ENCODE assay signal across 1 cellular context in the genomic region with DNA sequence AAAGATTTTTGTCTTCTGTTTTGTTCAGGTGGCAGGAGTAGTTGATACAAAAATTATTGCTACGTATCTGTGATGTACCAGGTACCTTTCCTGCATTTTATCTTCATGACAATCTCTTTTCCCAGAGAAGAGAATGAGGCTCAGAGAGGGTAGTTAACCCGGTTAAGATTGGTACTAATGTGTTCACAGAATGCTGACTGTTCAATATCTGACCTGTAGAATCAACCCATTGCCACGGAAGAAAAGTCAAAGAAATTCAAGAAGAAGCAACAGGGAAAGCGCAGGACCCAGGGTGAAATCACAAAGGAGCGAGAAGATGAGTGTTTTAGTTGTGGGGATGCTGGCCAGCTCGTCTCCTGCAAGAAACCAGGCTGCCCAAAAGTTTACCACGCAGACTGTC.
TF ChIP-seq lines count a peak whose summit lies in the region.

No MANE protein-coding gene starts in this region.

TF ChIP-seq in A549, 52 proteins besides CTCF, POLR2A, EP300 and RAD21:
- TF ChIP-seq CHD2 (IDR thresholded peaks at IDR 0.05; ENCODE audit: low read length, partially characterized antibody), result no peak
- no peak for TF ChIP-seq CEBPB (IDR thresholded peaks at IDR 0.05)
- no peak for TF ChIP-seq HOXB13 (CRISPR knock-in tag; IDR thresholded peaks at IDR 0.05; ENCODE audit: low read depth)
- peak; percentile 70 for TF ChIP-seq MAFK (IDR thresholded peaks at IDR 0.05; ENCODE audit: partially characterized antibody)
- TF ChIP-seq, protein P1, sequence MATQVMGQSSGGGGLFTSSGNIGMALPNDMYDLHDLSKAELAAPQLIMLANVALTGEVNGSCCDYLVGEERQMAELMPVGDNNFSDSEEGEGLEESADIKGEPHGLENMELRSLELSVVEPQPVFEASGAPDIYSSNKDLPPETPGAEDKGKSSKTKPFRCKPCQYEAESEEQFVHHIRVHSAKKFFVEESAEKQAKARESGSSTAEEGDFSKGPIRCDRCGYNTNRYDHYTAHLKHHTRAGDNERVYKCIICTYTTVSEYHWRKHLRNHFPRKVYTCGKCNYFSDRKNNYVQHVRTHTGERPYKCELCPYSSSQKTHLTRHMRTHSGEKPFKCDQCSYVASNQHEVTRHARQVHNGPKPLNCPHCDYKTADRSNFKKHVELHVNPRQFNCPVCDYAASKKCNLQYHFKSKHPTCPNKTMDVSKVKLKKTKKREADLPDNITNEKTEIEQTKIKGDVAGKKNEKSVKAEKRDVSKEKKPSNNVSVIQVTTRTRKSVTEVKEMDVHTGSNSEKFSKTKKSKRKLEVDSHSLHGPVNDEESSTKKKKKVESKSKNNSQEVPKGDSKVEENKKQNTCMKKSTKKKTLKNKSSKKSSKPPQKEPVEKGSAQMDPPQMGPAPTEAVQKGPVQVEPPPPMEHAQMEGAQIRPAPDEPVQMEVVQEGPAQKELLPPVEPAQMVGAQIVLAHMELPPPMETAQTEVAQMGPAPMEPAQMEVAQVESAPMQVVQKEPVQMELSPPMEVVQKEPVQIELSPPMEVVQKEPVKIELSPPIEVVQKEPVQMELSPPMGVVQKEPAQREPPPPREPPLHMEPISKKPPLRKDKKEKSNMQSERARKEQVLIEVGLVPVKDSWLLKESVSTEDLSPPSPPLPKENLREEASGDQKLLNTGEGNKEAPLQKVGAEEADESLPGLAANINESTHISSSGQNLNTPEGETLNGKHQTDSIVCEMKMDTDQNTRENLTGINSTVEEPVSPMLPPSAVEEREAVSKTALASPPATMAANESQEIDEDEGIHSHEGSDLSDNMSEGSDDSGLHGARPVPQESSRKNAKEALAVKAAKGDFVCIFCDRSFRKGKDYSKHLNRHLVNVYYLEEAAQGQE (IDR thresholded peaks at IDR 0.05), result no peak
- TF ChIP-seq FOSL2 (IDR thresholded peaks at IDR 0.05), result no peak
- TF ChIP-seq FOSL2 (CRISPR knock-in tag; IDR thresholded peaks at IDR 0.05), result no peak
- no peak for TF ChIP-seq JUNB (IDR thresholded peaks at IDR 0.05)
